ENCODE assay signal across 14 cellular contexts in the genomic region with DNA sequence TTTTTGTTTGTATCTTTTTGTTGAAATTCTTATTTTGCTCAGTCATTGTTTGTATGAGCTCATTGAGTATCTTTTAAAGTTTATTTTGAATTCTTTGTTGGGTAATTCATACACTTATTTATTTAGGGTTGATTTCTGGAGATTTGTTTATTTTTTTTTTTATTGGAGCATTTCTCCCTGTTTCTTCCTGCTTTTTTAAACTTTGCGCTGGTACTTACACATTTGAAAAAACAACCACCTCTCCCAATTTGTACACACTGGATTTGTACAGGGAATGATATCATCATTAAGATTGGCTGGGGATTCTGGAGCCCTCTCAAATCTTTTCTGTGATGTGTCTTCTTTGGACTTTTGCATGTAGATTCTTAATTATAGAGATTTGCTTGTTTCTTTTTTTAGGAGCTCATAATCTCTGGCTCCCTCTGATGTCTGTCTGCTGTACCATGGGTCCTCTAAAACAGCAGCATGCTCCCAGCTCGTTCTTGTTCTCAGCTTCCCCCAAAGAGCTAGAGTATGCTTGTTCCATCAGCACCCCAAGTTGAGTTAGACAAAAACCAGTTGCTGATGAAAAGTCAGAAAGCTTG.
DNase-seq lines count a peak whose midpoint lies in the region; ATAC-seq, FAIRE-seq and TF ChIP-seq lines count a peak whose summit lies in the region.
"Had no signal": no experiment of that assay in that cellular context is flagged by ENCODE, and none has a peak within 500 bp of the region (broad histone marks: within the 10 kb centered on the region; RNA-seq: fewer than 3 reads in every experiment).

No MANE protein-coding gene starts in this region.

- ATAC-seq in left lobe of liver (peak; percentile 52), HG03095 (IDR thresholded peaks at IDR 0.05; ENCODE audit: unreplicated experiment) (no peak), pancreas (no peak)
- ATAC-seq: activated T-cell treated with anti-CD3 and anti-CD28 coated beads, Interleukin-2, amount 50 U/mL, for 72 hours; body of pancreas had no signal

- H3K27me3 ChIP-seq in pancreas = no peaks in the 10 kb centered on the region
- H3K27me3 ChIP-seq: body of pancreas had no signal

- peaks cover 0 to 6% (median 0%) of the 10 kb centered on the region in 3 donors for H3K4me1 ChIP-seq in pancreas

- no peak overlapping the region for H3K4me3 ChIP-seq in pancreas
- H3K4me3 ChIP-seq: body of pancreas, thoracic aorta had no signal

- TF ChIP-seq CTCF in AG09319 (IDR thresholded peaks at IDR 0.05; ENCODE audit: low read depth, low read length) (peak; percentile 65), pancreas (IDR thresholded peaks at IDR 0.05) (no peak)

- no peak overlapping the region for H3K27ac ChIP-seq in pancreas
- H3K27ac ChIP-seq: body of pancreas, thoracic aorta had no signal

- peak; percentile 36 for DNase-seq in AG09319 (ENCODE audit: extremely low read depth, low read depth)
- DNase-seq in H4 (ENCODE audit: low spot score) = peak; percentile 51
- peak; percentile 18 for DNase-seq in amniotic epithelial cell (ENCODE audit: low read depth)
- no peak for DNase-seq in left lobe of liver (ENCODE audit: low spot score)
- no peak for DNase-seq in NCI-H69 (lab: John Stamatoyannopoulos, UW)
- DNase-seq in COR-L47 (lab: John Stamatoyannopoulos, UW) = no peak
- no peak for DNase-seq in pancreas
- DNase-seq: activated T-cell treated with anti-CD3 and anti-CD28 coated beads, Interleukin-2, amount 50 U/mL, for 72 hours; body of pancreas; DND-41; Karpas-422; NCI-H510A had no signal

- no peaks in the 10 kb centered on the region for H3K9me3 ChIP-seq in pancreas
- H3K9me3 ChIP-seq: body of pancreas, thoracic aorta had no signal

- FAIRE-seq in pancreas (lab: Jason Lieb, UNC) = no peak

- H3K36me3 ChIP-seq in pancreas = no peaks in the 10 kb centered on the region
- H3K36me3 ChIP-seq: thoracic aorta had no signal

- intact Hi-C loops in pancreas (cut with DNase I) = loop anchor here in 1 of 3 donors (10.0 kb wide), 1 partner anchor 556 kb away; a partner anchor contains a TSS

- WGBS in pancreas, 2 donors = 79 to 85% methylated on average over 2 of the region's 2 CpGs

Comparison
In these comparisons a context has a peak if more than half of its experiments do, and no peak if none do; other contexts are left out.
1. DNase-seq: peak in AG09319 (single experiment), H4 (single experiment) and amniotic epithelial cell (single experiment); none in left lobe of liver (single experiment), NCI-H69 (single experiment), COR-L47 (single experiment) and pancreas (0 of 6).